14 cellular contexts compared by ENCODE assay signal in genomic region chr5:132774406-132774805, GRCh38. TPM values are rescaled to one million over a fixed set of nuclear protein-coding genes. Genes with fewer than 3 reads are reported as not detected.
DNase-seq lines count a peak whose midpoint lies in the region; ATAC-seq lines count a peak whose summit lies in the region.
"Had no signal": no experiment of that assay in that cellular context is flagged by ENCODE, and none has a peak within 500 bp of the region (broad histone marks: within the 10 kb centered on the region; RNA-seq: fewer than 3 reads in every experiment).

No MANE protein-coding gene starts in this region.

- H2BK120ac ChIP-seq in mesendoderm (ENCODE audit: low read depth, low read length) = no peak overlapping the region

- no peak overlapping the region for H4K5ac ChIP-seq in mesendoderm (ENCODE audit: low read length)

- no peak overlapping the region for H3K18ac ChIP-seq in mesendoderm (ENCODE audit: low read length)

- no peak for DNase-seq in CD4-positive, CD25-positive, alpha-beta regulatory T cell
- no peak for DNase-seq in mesendoderm
- DNase-seq in NCI-H146 treated with DMSO at 0.1 percent for 48 hours (lab: John Stamatoyannopoulos, UW; ENCODE audit: unreplicated experiment) = no peak
- DNase-seq: activated CD4-positive, alpha-beta T cell treated with anti-CD3 and anti-CD28 coated beads, Interleukin-2, amount 10 ng/mL, durations not matched to agents 7 days and 5 days; activated T-cell treated with anti-CD3 and anti-CD28 coated beads, Interleukin-2, amount 50 U/mL, for 4 hours; effector memory CD4-positive, alpha-beta T cell; GDM1; NCI-H2029 treated with DMSO at 0.1 percent for 48 hours; NCI-H774 had no signal

- H2BK5ac ChIP-seq in mesendoderm (ENCODE audit: low read length) = no peak overlapping the region

- peaks cover 5 to 21% (median 12%) of the 10 kb centered on the region in 4 donors for H3K4me1 Mint-ChIP-seq in CD4-positive, CD25-positive, alpha-beta regulatory T cell

- peaks cover 0 to 4% (median 0%) of the 10 kb centered on the region in 7 donors for H3K9me3 Mint-ChIP-seq in CD4-positive, CD25-positive, alpha-beta regulatory T cell
- H3K9me3 Mint-ChIP-seq: activated CD4-positive, alpha-beta T cell treated with anti-CD3 and anti-CD28 coated beads, Interleukin-2, amount 10 ng/mL, durations not matched to agents 7 days and 5 days; activated T-cell treated with anti-CD3 and anti-CD28 coated beads, Interleukin-2, amount 50 U/mL, for 4 hours had no signal

- H3K23ac ChIP-seq in mesendoderm (ENCODE audit: low read length) = no peak overlapping the region

- H3K4ac ChIP-seq in mesendoderm (ENCODE audit: low read depth, low read length) = no peak overlapping the region

- no peak overlapping the region for H4K8ac ChIP-seq in mesendoderm (ENCODE audit: low read depth, low read length)

- no peaks in the 10 kb centered on the region for H3K36me3 Mint-ChIP-seq in CD4-positive, CD25-positive, alpha-beta regulatory T cell

- peaks cover 12% of the 10 kb centered on the region for H3K27me3 ChIP-seq in CD4-positive, CD25-positive, alpha-beta regulatory T cell (ENCODE audit: control insufficient read depth, insufficient read depth, low read length)
- H3K27me3 ChIP-seq in mesendoderm (ENCODE audit: insufficient read depth, low read length, poor library complexity) = peaks cover 9% of the 10 kb centered on the region

- no peaks in the 10 kb centered on the region for H3K79me2 ChIP-seq in mesendoderm (ENCODE audit: control insufficient read depth, insufficient read depth, low read length)

- peaks cover 21% of the 10 kb centered on the region for H3K27me3 Mint-ChIP-seq in CD4-positive, CD25-positive, alpha-beta regulatory T cell

- H3K36me3 ChIP-seq in CD4-positive, CD25-positive, alpha-beta regulatory T cell (ENCODE audit: control insufficient read depth, insufficient read depth, low read length) = no peaks in the 10 kb centered on the region
- H3K36me3 ChIP-seq in mesendoderm (ENCODE audit: control insufficient read depth, insufficient read depth, low read length) = no peaks in the 10 kb centered on the region

- H3K4me3 Mint-ChIP-seq in CD4-positive, CD25-positive, alpha-beta regulatory T cell = peak overlapping the region; percentile 7 to 81 (median 24)
- H3K4me3 Mint-ChIP-seq: activated CD4-positive, alpha-beta T cell treated with anti-CD3 and anti-CD28 coated beads, Interleukin-2, amount 10 ng/mL, durations not matched to agents 7 days and 5 days; activated T-cell treated with anti-CD3 and anti-CD28 coated beads, Interleukin-2, amount 50 U/mL, for 4 hours had no signal

- H2BK15ac ChIP-seq in mesendoderm (replicated peaks; ENCODE audit: low read depth) = no peak overlapping the region

- H3K9me3 ChIP-seq in CD4-positive, CD25-positive, alpha-beta regulatory T cell (ENCODE audit: control insufficient read depth in 2 of 2, low read length in 2 of 2) = no peaks in the 10 kb centered on the region

- ATAC-seq in CD4-positive, CD25-positive, alpha-beta regulatory T cell (ENCODE audit: low read depth in 2 of 2) = no peak
- ATAC-seq in HG03469 (IDR thresholded peaks at IDR 0.05; ENCODE audit: unreplicated experiment) (no peak), HG03432 (IDR thresholded peaks at IDR 0.05; ENCODE audit: unreplicated experiment) (no peak)
- ATAC-seq: activated T-cell treated with anti-CD3 and anti-CD28 coated beads, Interleukin-2, amount 50 U/mL, for 4 hours had no signal

- no peak overlapping the region for H2AK5ac ChIP-seq in mesendoderm (ENCODE audit: low read length)

- no CpG with 5 or more reads among the region's 3 CpGs for WGBS in mesendoderm (ENCODE audit: extremely low coverage, insufficient coverage, low lambda C conversion rate)

- H3K27ac Mint-ChIP-seq in CD4-positive, CD25-positive, alpha-beta regulatory T cell = peak overlapping the region in 1 of 3 donors; percentile 14
- H3K27ac Mint-ChIP-seq: activated CD4-positive, alpha-beta T cell treated with anti-CD3 and anti-CD28 coated beads, Interleukin-2, amount 10 ng/mL, durations not matched to agents 7 days and 5 days had no signal

- peak overlapping the region; percentile 20 for H3K56ac ChIP-seq in mesendoderm (ENCODE audit: low read length)

- H3K9ac ChIP-seq in mesendoderm (ENCODE audit: low read length) = no peak overlapping the region

- peaks cover 18% of the 10 kb centered on the region for H3K4me1 ChIP-seq in CD4-positive, CD25-positive, alpha-beta regulatory T cell (ENCODE audit: control insufficient read depth, insufficient read depth, low read length, poor library complexity, severe bottlenecking)
- H3K4me1 ChIP-seq in mesendoderm (ENCODE audit: control insufficient read depth, low read depth, low read length) = peaks cover 3% of the 10 kb centered on the region

- no peak overlapping the region for H3K4me2 ChIP-seq in mesendoderm (ENCODE audit: low read length)

- H3K27ac ChIP-seq in CD4-positive, CD25-positive, alpha-beta regulatory T cell (ENCODE audit: insufficient read depth, low read length, poor library complexity, severe bottlenecking) = no peak overlapping the region
- H3K27ac ChIP-seq in angular gyrus (ENCODE audit: low read depth, low read length) (peak overlapping the region; percentile 97), mesendoderm (ENCODE audit: low read depth, low read length) (no peak overlapping the region)

- H3K4me3 ChIP-seq in CD4-positive, CD25-positive, alpha-beta regulatory T cell (ENCODE audit: low read depth, low read length) = no peak overlapping the region
- H3K4me3 ChIP-seq in mesendoderm (ENCODE audit: low read length) = no peak overlapping the region

- no peaks in the 10 kb centered on the region for H3K79me1 ChIP-seq in mesendoderm (ENCODE audit: low read length)

RNA-seq across cellular contexts. Expression of gene SEPTIN8, which starts 2.6 kb away (rescaled TPM):
- total RNA-seq in CD4-positive, CD25-positive, alpha-beta regulatory T cell = 12.4 TPM
- polyA plus RNA-seq in CD4-positive, CD25-positive, alpha-beta regulatory T cell = 1 to 10 TPM in 2 of 4 donors, under 1 TPM in 2; 0.46 to 1.5 (median 0.99) TPM
- 13.7 TPM for polyA plus RNA-seq in mesendoderm (2013, experiment 1 of 2)
- 14.3 TPM for polyA plus RNA-seq in mesendoderm (2013, experiment 2 of 2)

RNA-seq across cellular contexts. Expression of gene CCNI2, which starts 27.2 kb away (rescaled TPM):
- 9.2 TPM for total RNA-seq in CD4-positive, CD25-positive, alpha-beta regulatory T cell
- 1 to 10 TPM; 2.1 to 2.8 (median 2.6) TPM for polyA plus RNA-seq in CD4-positive, CD25-positive, alpha-beta regulatory T cell
- polyA plus RNA-seq in mesendoderm (2013, experiment 1 of 2) = 0.34 TPM
- 0.45 TPM for polyA plus RNA-seq in mesendoderm (2013, experiment 2 of 2)
- total RNA-seq: LHCN-M2, pulmonary artery endothelial cell had no signal

RNA-seq across cellular contexts. Expression of gene KIF3A, which starts 37.1 kb away (rescaled TPM):
- 12.5 TPM for total RNA-seq in CD4-positive, CD25-positive, alpha-beta regulatory T cell
- 10 to 100 TPM in 3 of 4 donors, 1 to 10 TPM in 1; 9.9 to 13.2 (median 11.6) TPM for polyA plus RNA-seq in CD4-positive, CD25-positive, alpha-beta regulatory T cell
- 7.3 TPM for polyA plus RNA-seq in mesendoderm (2013, experiment 1 of 2)
- polyA plus RNA-seq in mesendoderm (2013, experiment 2 of 2) = 6.7 TPM

RNA-seq across cellular contexts. Expression of gene SOWAHA, which starts 38.7 kb away (rescaled TPM):
- not detected for total RNA-seq in CD4-positive, CD25-positive, alpha-beta regulatory T cell
- not detected for polyA plus RNA-seq in CD4-positive, CD25-positive, alpha-beta regulatory T cell
- polyA plus RNA-seq in mesendoderm (2013, experiment 1 of 2) = 0.04 TPM
- 0.01 TPM for polyA plus RNA-seq in mesendoderm (2013, experiment 2 of 2)
- total RNA-seq: activated CD4-positive, alpha-beta T cell treated with anti-CD3 and anti-CD28 coated beads, Interleukin-2, amount 10 ng/mL, durations not matched to agents 7 days and 5 days; LHCN-M2; pulmonary artery endothelial cell had no signal

RNA-seq across cellular contexts. Expression of gene SHROOM1, which starts 56.0 kb away (rescaled TPM):
- 0.12 TPM for total RNA-seq in CD4-positive, CD25-positive, alpha-beta regulatory T cell
- not detected for polyA plus RNA-seq in CD4-positive, CD25-positive, alpha-beta regulatory T cell
- 1.6 TPM for polyA plus RNA-seq in mesendoderm (2013, experiment 1 of 2)
- 1.8 TPM for polyA plus RNA-seq in mesendoderm (2013, experiment 2 of 2)
